Comparison of ENCODE assay signal across 15 cellular contexts in the genomic region with DNA sequence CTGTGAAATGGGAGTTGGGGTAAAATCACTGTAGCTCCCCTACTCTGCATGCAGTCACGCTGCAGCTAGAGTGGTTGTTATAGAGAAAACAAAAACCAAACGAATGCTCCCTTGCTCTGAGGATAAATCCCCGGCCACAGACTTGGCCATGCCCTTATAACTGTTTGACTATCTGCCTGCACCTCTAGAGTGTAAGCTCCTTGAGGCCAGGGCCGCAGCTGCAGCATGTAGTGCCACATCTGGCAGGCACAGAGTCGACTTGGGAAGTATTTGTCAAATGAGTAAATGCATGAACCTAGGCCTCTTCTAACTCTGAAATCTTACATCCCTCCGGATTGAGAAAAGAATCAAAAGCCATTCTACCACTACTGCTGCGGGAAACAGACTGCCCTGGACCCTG. TPM values are rescaled to one million over a fixed set of nuclear protein-coding genes. Genes with fewer than 3 reads are reported as not detected.
"Had no signal": no experiment of that assay in that cellular context is flagged by ENCODE, and none has a peak within 500 bp of the region (broad histone marks: within the 10 kb centered on the region; RNA-seq: fewer than 3 reads in every experiment).

No MANE protein-coding gene starts in this region.

- H3K9me3 ChIP-seq: adrenal gland, psoas muscle, right lobe of liver, upper lobe of left lung had no signal

- H3K27ac Mint-ChIP-seq: activated CD4-positive, alpha-beta memory T cell treated with anti-CD3 and anti-CD28 coated beads, Interleukin-2, amount 10 ng/mL, durations not matched to agents 7 days and 5 days; activated naive CD4-positive, alpha-beta T cell treated with anti-CD3 and anti-CD28 coated beads, Interleukin-2, amount 50 U/mL, for 24 hours; nephron progenitor cell; stimulated activated naive CD8-positive, alpha-beta T cell treated with anti-CD3 and anti-CD28 coated beads, Interleukin-15, Interleukin-2, amounts not matched to agents 100 ng/mL and 50 ng/mL, for 24 hours had no signal

- FAIRE-seq: colon had no signal

- H3K27me3 ChIP-seq: adrenal gland, cardiac muscle cell, right lobe of liver, upper lobe of left lung had no signal

- H3K27ac ChIP-seq: adrenal gland, cardiac muscle cell, psoas muscle, right lobe of liver, upper lobe of left lung, WERI-Rb-1 had no signal

- H3K4me1 Mint-ChIP-seq: activated CD4-positive, alpha-beta memory T cell treated with anti-CD3 and anti-CD28 coated beads, Interleukin-2, amount 10 ng/mL, durations not matched to agents 7 days and 5 days; activated naive CD4-positive, alpha-beta T cell treated with anti-CD3 and anti-CD28 coated beads, Interleukin-2, amount 50 U/mL, for 24 hours had no signal

- DNase-seq: activated CD4-positive, alpha-beta memory T cell treated with anti-CD3 and anti-CD28 coated beads, Interleukin-2, amount 10 ng/mL, durations not matched to agents 7 days and 5 days; activated CD4-positive, alpha-beta T cell treated with anti-CD3 and anti-CD28 coated beads for 4 hours; activated effector memory CD4-positive, alpha-beta T cell treated with Interleukin-2 at 50 U/mL for 16 hours; activated T-cell treated with anti-CD3 and anti-CD28 coated beads, Interleukin-2, amount 50 U/mL, for 4 hours; adrenal gland; nephron progenitor cell; T-helper 1 cell; upper lobe of left lung; WERI-Rb-1 had no signal

- H3K27me3 Mint-ChIP-seq: activated naive CD4-positive, alpha-beta T cell treated with anti-CD3 and anti-CD28 coated beads, Interleukin-2, amount 50 U/mL, for 24 hours; stimulated activated naive CD8-positive, alpha-beta T cell treated with anti-CD3 and anti-CD28 coated beads, Interleukin-15, Interleukin-2, amounts not matched to agents 100 ng/mL and 50 ng/mL, for 24 hours had no signal

- H3K36me3 Mint-ChIP-seq: activated naive CD4-positive, alpha-beta T cell treated with anti-CD3 and anti-CD28 coated beads, Interleukin-2, amount 50 U/mL, for 24 hours had no signal

- H3K4me1 ChIP-seq: adrenal gland, right lobe of liver, upper lobe of left lung had no signal

- H3K4me3 ChIP-seq: adrenal gland, cardiac muscle cell, psoas muscle, right lobe of liver, upper lobe of left lung had no signal

- H3K4me3 Mint-ChIP-seq: activated CD4-positive, alpha-beta memory T cell treated with anti-CD3 and anti-CD28 coated beads, Interleukin-2, amount 10 ng/mL, durations not matched to agents 7 days and 5 days; activated naive CD4-positive, alpha-beta T cell treated with anti-CD3 and anti-CD28 coated beads, Interleukin-2, amount 50 U/mL, for 24 hours; activated T-cell treated with anti-CD3 and anti-CD28 coated beads, Interleukin-2, amount 50 U/mL, for 4 hours; nephron progenitor cell; stimulated activated naive CD8-positive, alpha-beta T cell treated with anti-CD3 and anti-CD28 coated beads, Interleukin-15, Interleukin-2, amounts not matched to agents 100 ng/mL and 50 ng/mL, for 24 hours had no signal

- H3K36me3 ChIP-seq: adrenal gland, cardiac muscle cell, right lobe of liver, upper lobe of left lung, WERI-Rb-1 had no signal

- H3K9me3 Mint-ChIP-seq: activated CD4-positive, alpha-beta memory T cell treated with anti-CD3 and anti-CD28 coated beads, Interleukin-2, amount 10 ng/mL, durations not matched to agents 7 days and 5 days; activated naive CD4-positive, alpha-beta T cell treated with anti-CD3 and anti-CD28 coated beads, Interleukin-2, amount 50 U/mL, for 24 hours; activated T-cell treated with anti-CD3 and anti-CD28 coated beads, Interleukin-2, amount 50 U/mL, for 4 hours; stimulated activated naive CD8-positive, alpha-beta T cell treated with anti-CD3 and anti-CD28 coated beads, Interleukin-15, Interleukin-2, amounts not matched to agents 100 ng/mL and 50 ng/mL, for 24 hours had no signal

RNA-seq across cellular contexts. Expression of a gene that starts 35.9 kb away (rescaled TPM):
- total RNA-seq: activated CD4-positive, alpha-beta memory T cell treated with anti-CD3 and anti-CD28 coated beads, Interleukin-2, amount 10 ng/mL, durations not matched to agents 7 days and 5 days; activated T-cell treated with anti-CD3 and anti-CD28 coated beads, Interleukin-2, amount 50 U/mL, for 4 hours had no signal
